In the genomic region with DNA sequence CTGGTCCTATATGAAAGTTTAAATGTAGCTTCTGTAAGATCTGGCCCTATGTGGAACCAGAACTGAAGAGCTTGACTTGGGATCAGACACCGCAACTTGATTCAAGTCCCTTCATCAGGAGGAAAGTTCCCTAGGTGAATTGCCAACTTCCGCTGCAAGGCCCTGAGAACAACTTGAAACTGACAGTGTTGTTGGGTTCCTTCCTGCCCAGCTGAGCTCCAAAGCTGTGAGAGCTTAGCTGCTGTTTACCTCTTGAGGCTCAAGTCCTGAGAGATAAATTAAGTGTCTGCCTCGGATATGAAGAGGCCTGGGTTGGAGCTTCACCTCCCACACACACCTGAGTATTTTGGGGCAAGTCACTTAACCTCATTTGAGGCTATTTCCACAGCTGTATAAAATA, we compare ENCODE assay signal across 9 cellular contexts. TPM values are rescaled to one million over a fixed set of nuclear protein-coding genes. Genes with fewer than 3 reads are reported as not detected.
DNase-seq lines count a peak whose midpoint lies in the region; ATAC-seq and TF ChIP-seq lines count a peak whose summit lies in the region.
"Had no signal": no experiment of that assay in that cellular context is flagged by ENCODE, and none has a peak within 500 bp of the region (broad histone marks: within the 10 kb centered on the region; RNA-seq: fewer than 3 reads in every experiment).

No MANE protein-coding gene starts in this region.

- TF ChIP-seq CTCF in prostate gland (IDR thresholded peaks at IDR 0.05), result no peak

- H3K4me1 Mint-ChIP-seq in activated T-cell treated with anti-CD3 and anti-CD28 coated beads, Interleukin-2, amount 50 U/mL, for 72 hours (ENCODE audit: low read depth), result peaks cover 4% of the 10 kb centered on the region

- H3K27me3 Mint-ChIP-seq in activated T-cell treated with anti-CD3 and anti-CD28 coated beads, Interleukin-2, amount 50 U/mL, for 72 hours (ENCODE audit: low read depth), result no peaks in the 10 kb centered on the region

- no peaks in the 10 kb centered on the region for H3K27me3 ChIP-seq in prostate gland (replicated peaks; ENCODE audit: insufficient read depth)
- no peaks in the 10 kb centered on the region for H3K27me3 ChIP-seq in aorta (ENCODE audit: control insufficient read depth in 1 of 2, insufficient read depth in 2 of 2, low read length in 1 of 2)

- no peak overlapping the region for H3K4me3 Mint-ChIP-seq in activated T-cell treated with anti-CD3 and anti-CD28 coated beads, Interleukin-2, amount 50 U/mL, for 72 hours
- H3K4me3 Mint-ChIP-seq: activated naive CD4-positive, alpha-beta T cell treated with anti-CD3 and anti-CD28 coated beads for 36 hours had no signal

- intact Hi-C loops in Right ventricle myocardium inferior (cut with DNase I), result loop anchor here (1.0 to 5.0 kb wide), 5 partner anchors 44 to 306 kb away; a partner anchor contains a TSS
- intact Hi-C loops in cardiac septum (cut with DNase I), result loop anchor here (1.0 to 10.0 kb wide), 4 partner anchors 44 to 304 kb away; a partner anchor contains a TSS
- intact Hi-C loops in Right ventricle myocardium superior (cut with DNase I), result loop anchor here (5.0 kb wide), 2 partner anchors 51 to 66 kb away; a partner anchor contains a TSS
- intact Hi-C loops in prostate gland (cut with DNase I), result loop anchor here (5.0 kb wide), 3 partner anchors 44 to 306 kb away; a partner anchor contains a TSS
- intact Hi-C loops in aorta (cut with DNase I), result loop anchor here (2.0 to 10.0 kb wide), 8 partner anchors 46 to 454 kb away; no protein-coding TSS in a partner anchor

- no peaks in the 10 kb centered on the region for H3K9me3 Mint-ChIP-seq in activated T-cell treated with anti-CD3 and anti-CD28 coated beads, Interleukin-2, amount 50 U/mL, for 72 hours
- H3K9me3 Mint-ChIP-seq: activated naive CD4-positive, alpha-beta T cell treated with anti-CD3 and anti-CD28 coated beads for 36 hours had no signal

- no peaks in the 10 kb centered on the region for H3K36me3 ChIP-seq in prostate gland
- H3K36me3 ChIP-seq in aorta (ENCODE audit: control insufficient read depth in 1 of 2, insufficient read depth in 2 of 2, low read length in 1 of 2), result peaks cover 0 to 3% of the 10 kb centered on the region in 2 donors

- no peak for DNase-seq in Right ventricle myocardium inferior (ENCODE audit: missing footprints)
- no peak for DNase-seq in cardiac septum (ENCODE audit: low spot score)
- DNase-seq in Right ventricle myocardium superior, result no peak
- no peak for DNase-seq in prostate gland (ENCODE audit: low spot score)
- DNase-seq in aorta, result no peak
- no peak for DNase-seq in epidermal melanocyte (ENCODE audit: insufficient read length, low spot score)
- no peak for DNase-seq in T-helper 1 cell
- DNase-seq in activated T-cell treated with anti-CD3 and anti-CD28 coated beads, Interleukin-2, amount 50 U/mL, for 72 hours, result no peak
- DNase-seq: activated naive CD4-positive, alpha-beta T cell treated with anti-CD3 and anti-CD28 coated beads for 36 hours had no signal

- H3K27ac Mint-ChIP-seq in activated T-cell treated with anti-CD3 and anti-CD28 coated beads, Interleukin-2, amount 50 U/mL, for 72 hours, result no peak overlapping the region
- H3K27ac Mint-ChIP-seq: activated naive CD4-positive, alpha-beta T cell treated with anti-CD3 and anti-CD28 coated beads for 36 hours had no signal

- H3K27ac ChIP-seq in prostate gland (peak overlapping the region; percentile 48 to 66), aorta (ENCODE audit: low read depth in 1 of 2, low read length in 2 of 2) (peak overlapping the region; percentile 92 to 100)

- 71% methylated on average over 3 of the region's 3 CpGs for WGBS in prostate gland
- WGBS in aorta, 2 donors, result 63 to 70% methylated on average over 3 of the region's 3 CpGs

- H3K9me3 ChIP-seq in prostate gland, result no peaks in the 10 kb centered on the region
- no peaks in the 10 kb centered on the region for H3K9me3 ChIP-seq in aorta (ENCODE audit: control insufficient read depth, low read length)

- H3K4me3 ChIP-seq in prostate gland (no peak overlapping the region), aorta (ENCODE audit: low read length in 2 of 2) (no peak overlapping the region)

- H3K36me3 Mint-ChIP-seq in activated T-cell treated with anti-CD3 and anti-CD28 coated beads, Interleukin-2, amount 50 U/mL, for 72 hours (ENCODE audit: insufficient read depth in 2 of 2), result no peaks in the 10 kb centered on the region

- H3K4me1 ChIP-seq in prostate gland (replicated peaks) (peaks cover 14% of the 10 kb centered on the region), aorta (ENCODE audit: control insufficient read depth in 1 of 2, insufficient read depth in 2 of 2, low read length in 2 of 2) (peaks cover 10 to 16% of the 10 kb centered on the region in 2 donors)

- TF ChIP-seq POLR2A in prostate gland (IDR thresholded peaks at IDR 0.05), result no peak

- peak; percentile 23 for ATAC-seq in Right ventricle myocardium inferior
- ATAC-seq in Right ventricle myocardium superior (ENCODE audit: poor library complexity), result peak; percentile 36
- ATAC-seq in aorta (ENCODE audit: low FRiP score), result no peak
- no peak for ATAC-seq in activated T-cell treated with anti-CD3 and anti-CD28 coated beads, Interleukin-2, amount 50 U/mL, for 72 hours (replicated peaks in 1 of 2)

RNA-seq across cellular contexts. Expression of a gene that starts 44.7 kb away (rescaled TPM):
- total RNA-seq in Right ventricle myocardium inferior (5.8 TPM), cardiac septum (3.0 TPM), Right ventricle myocardium superior (5.1 TPM), prostate gland (10 to 100 TPM; 12.1 to 67.1 TPM), aorta (1 to 10 TPM; 1.1 to 3.0 TPM)
- polyA plus RNA-seq in aorta, result 1 to 10 TPM in 1 of 2 donors, under 1 TPM in 1; 0.88 to 2.2 TPM
- 10 to 100 TPM; 16.5 to 23.8 TPM for total RNA-seq in activated T-cell treated with anti-CD3 and anti-CD28 coated beads, Interleukin-2, amount 50 U/mL, for 72 hours

RNA-seq across cellular contexts. Expression of a gene that starts 44.7 kb away (rescaled TPM):
- total RNA-seq in Right ventricle myocardium inferior (9.1 TPM), cardiac septum (9.8 TPM), Right ventricle myocardium superior (10.0 TPM), prostate gland (10 to 100 TPM; 31.6 to 35.2 TPM), aorta (10 to 100 TPM in 1 of 2 donors, 1 to 10 TPM in 1; 6.7 to 14.3 TPM)
- polyA plus RNA-seq in aorta, result 10 to 100 TPM; 12.7 to 14.3 TPM
- total RNA-seq in activated T-cell treated with anti-CD3 and anti-CD28 coated beads, Interleukin-2, amount 50 U/mL, for 72 hours, result 10 to 100 TPM; 20.8 to 24.7 TPM

RNA-seq across cellular contexts. Expression of a gene that starts 49.2 kb away (rescaled TPM):
- total RNA-seq in Right ventricle myocardium inferior (15.8 TPM), cardiac septum (10.0 TPM), Right ventricle myocardium superior (14.6 TPM), prostate gland (10 to 100 TPM in 1 of 2 donors, 1 to 10 TPM in 1; 7.2 to 16.5 TPM), aorta (10 to 100 TPM; 29.5 to 54.5 TPM)
- polyA plus RNA-seq in aorta, result 1 to 10 TPM; 3.9 to 4.1 TPM
- total RNA-seq in activated T-cell treated with anti-CD3 and anti-CD28 coated beads, Interleukin-2, amount 50 U/mL, for 72 hours, result 1 to 10 TPM; 5.7 to 9.9 TPM

RNA-seq across cellular contexts. Expression of a gene that starts 49.6 kb away (rescaled TPM):
- 58.1 TPM for total RNA-seq in Right ventricle myocardium inferior
- 37.7 TPM for total RNA-seq in cardiac septum
- 49.8 TPM for total RNA-seq in Right ventricle myocardium superior
- 10 to 100 TPM; 26.1 to 64.5 TPM for total RNA-seq in prostate gland
- 10 to 100 TPM; 18.1 to 24.3 TPM for total RNA-seq in aorta
- 10 to 100 TPM; 27.3 to 44.2 TPM for polyA plus RNA-seq in aorta
- total RNA-seq in activated T-cell treated with anti-CD3 and anti-CD28 coated beads, Interleukin-2, amount 50 U/mL, for 72 hours, result 10 to 100 TPM; 31.8 to 44.0 TPM

Comparison
In these comparisons a context has a peak if more than half of its experiments do, and no peak if none do; other contexts are left out.
1. ATAC-seq: peak in Right ventricle myocardium inferior (single experiment) and Right ventricle myocardium superior (single experiment); none in aorta (single experiment) and activated T-cell treated with anti-CD3 and anti-CD28 coated beads, Interleukin-2, amount 50 U/mL, for 72 hours (0 of 2).